Comparison of ENCODE assay signal across 23 cellular contexts in the genomic region with DNA sequence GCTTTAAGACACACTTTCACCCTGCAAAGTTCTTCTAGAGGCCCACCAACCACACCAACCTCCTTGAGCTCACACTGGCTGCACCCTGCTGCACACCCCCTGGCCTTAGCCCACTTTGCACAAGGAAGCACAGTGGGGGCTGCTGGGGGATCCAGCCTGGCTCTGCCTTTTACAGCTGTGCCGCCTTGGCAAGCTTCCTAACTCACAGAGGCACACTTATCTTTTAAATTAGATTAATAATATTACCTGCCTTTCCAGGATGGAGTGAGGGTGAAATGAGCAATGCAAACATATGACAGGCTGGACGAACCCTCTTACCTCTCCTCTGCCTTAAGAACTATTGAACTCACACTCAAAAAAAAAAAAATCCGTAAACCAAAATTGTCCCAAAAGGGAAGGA.
"Had no signal": no experiment of that assay in that cellular context is flagged by ENCODE, and none has a peak within 500 bp of the region (broad histone marks: within the 10 kb centered on the region; RNA-seq: fewer than 3 reads in every experiment).

No MANE protein-coding gene starts in this region.

- H3K27ac ChIP-seq: neural progenitor cell, ovary, parathyroid adenoma, psoas muscle, right lobe of liver, sigmoid colon, stomach, thoracic aorta, thyroid gland, tibial nerve, upper lobe of right lung, uterus had no signal

- H3K27me3 ChIP-seq: neural progenitor cell, ovary, right lobe of liver, sigmoid colon, stomach, thyroid gland, tibial nerve, upper lobe of right lung, uterus had no signal

- H3K79me2 ChIP-seq: parathyroid adenoma had no signal

- H3K9me3 ChIP-seq: ovary, psoas muscle, right lobe of liver, sigmoid colon, stomach, thoracic aorta, thyroid gland, upper lobe of right lung, uterus had no signal

- H2AFZ ChIP-seq: neural progenitor cell, parathyroid adenoma had no signal

- H3K4me3 ChIP-seq: neural progenitor cell, ovary, psoas muscle, right lobe of liver, sigmoid colon, stomach, thoracic aorta, thyroid gland, tibial nerve, upper lobe of right lung, uterus had no signal

- DNase-seq: natural killer cell; occipital lobe; ovary; posterior cingulate gyrus; psoas muscle; right cardiac atrium; right lobe of liver; sigmoid colon; small intestine; stimulated activated CD4-positive, alpha-beta T cell treated with anti-CD3 and anti-CD28 coated beads, Interleukin-15, amount 100 ng/mL, for 24 hours; stimulated activated CD4-positive, alpha-beta T cell treated with anti-CD3 and anti-CD28 coated beads, Interleukin-2, amount 100 ng/mL, for 24 hours; stimulated activated CD4-positive, alpha-beta T cell treated with anti-CD3 and anti-CD28 coated beads, Interleukin-2, amount 100 ng/mL, for 48 hours; stimulated activated CD4-positive, alpha-beta T cell treated with anti-CD3 and anti-CD28 coated beads, Interleukin-4, amount 100 ng/mL, for 24 hours; stimulated activated naive B cell treated with anti-CD40 and anti-IgM and Interleukin-4, amounts not matched to agents 10 μg/mL and 1 μg/mL and 100 μg/mL, for 72 hours; stimulated activated naive CD4-positive, alpha-beta T cell treated with Interleukin-2 at 50 U/mL for 16 hours; stomach; thyroid gland; upper lobe of right lung; uterus had no signal

- H3K36me3 ChIP-seq: neural progenitor cell, ovary, right lobe of liver, sigmoid colon, stomach, thoracic aorta, thyroid gland, tibial nerve, upper lobe of right lung, uterus had no signal

- H3K9ac ChIP-seq: neural progenitor cell, parathyroid adenoma had no signal

- H3K4me1 ChIP-seq: parathyroid adenoma, psoas muscle, right lobe of liver, sigmoid colon, stomach, thyroid gland, tibial nerve, upper lobe of right lung, uterus had no signal

- H3K4me2 ChIP-seq: neural progenitor cell had no signal
